In genomic region chr6:75268121-75268987, GRCh38 we compare ENCODE assay signal across 8 cellular contexts. TPM values are rescaled to one million over a fixed set of nuclear protein-coding genes. Genes with fewer than 3 reads are reported as not detected.
DNase-seq lines count a peak whose midpoint lies in the region; TF ChIP-seq lines count a peak whose summit lies in the region.
"Had no signal": no experiment of that assay in that cellular context is flagged by ENCODE, and none has a peak within 500 bp of the region (broad histone marks: within the 10 kb centered on the region; RNA-seq: fewer than 3 reads in every experiment).

No MANE protein-coding gene starts in this region.

- H3K4me3 ChIP-seq in HUES6 (ENCODE audit: low read depth, low read length) (peak overlapping the region; percentile 35), endocrine pancreas (ENCODE audit: control insufficient read depth, insufficient read depth, low read length) (peak overlapping the region; percentile 82), neural progenitor cell (no peak overlapping the region), SJCRH30 (no peak overlapping the region)

- H2AFZ ChIP-seq in neural progenitor cell (replicated peaks), result no peak overlapping the region

- H3K4me1 Mint-ChIP-seq in neural progenitor cell, result no peaks in the 10 kb centered on the region

- H3K27ac ChIP-seq in HUES6 (ENCODE audit: low read depth, low read length) (peak overlapping the region; percentile 94), neural progenitor cell (peak overlapping the region; percentile 40), SJCRH30 (no peak overlapping the region)

- H3F3A ChIP-seq in neural progenitor cell (ENCODE audit: low read depth), result peaks cover 19% of the 10 kb centered on the region

- H3K36me3 ChIP-seq in HUES6 (ENCODE audit: control insufficient read depth, insufficient read depth, low read length) (peaks cover 43% of the 10 kb centered on the region), endocrine pancreas (ENCODE audit: control insufficient read depth, insufficient read depth, low read length) (peaks cover 5% of the 10 kb centered on the region), neural progenitor cell (peaks cover 6% of the 10 kb centered on the region), SJCRH30 (peaks cover 7% of the 10 kb centered on the region; the same call in 1 of the 2 replicates)

- H3K4me1 ChIP-seq in HUES6 (ENCODE audit: control insufficient read depth, insufficient read depth, low read length), result peaks cover 23% of the 10 kb centered on the region
- no peaks in the 10 kb centered on the region for H3K4me1 ChIP-seq in endocrine pancreas (ENCODE audit: control insufficient read depth, insufficient read depth, low read length)
- peaks cover 12% of the 10 kb centered on the region for H3K4me1 ChIP-seq in neural progenitor cell
- no peaks in the 10 kb centered on the region for H3K4me1 ChIP-seq in SJCRH30

- peaks cover 9% of the 10 kb centered on the region for H4K20me1 ChIP-seq in neural progenitor cell (ENCODE audit: low read depth)

- no peak for TF ChIP-seq CTCF in neural progenitor cell (IDR thresholded peaks at IDR 0.05)

- H3K9ac ChIP-seq in HUES6 (ENCODE audit: low read length), result peak overlapping the region; percentile 62
- H3K9ac ChIP-seq in endocrine pancreas (ENCODE audit: control insufficient read depth, insufficient read depth, low read length), result no peak overlapping the region
- H3K9ac ChIP-seq in neural progenitor cell, result no peak overlapping the region

- no peaks in the 10 kb centered on the region for H3K27me3 Mint-ChIP-seq in neural progenitor cell (ENCODE audit: insufficient read depth, low read depth)

- in situ Hi-C loops in G401 (cut with HindIII; ENCODE audit: low sequenced_read_pairs), result no loop called here

- H3K79me2 ChIP-seq in neural progenitor cell (ENCODE audit: low read depth), result peaks cover 88% of the 10 kb centered on the region

- H3K4me2 ChIP-seq in neural progenitor cell, result no peak overlapping the region

- no peak overlapping the region for H3K4me3 Mint-ChIP-seq in neural progenitor cell

- no peaks in the 10 kb centered on the region for H3K9me3 Mint-ChIP-seq in neural progenitor cell

- DNase-seq in G401 (ENCODE audit: low spot score), result peak; percentile 21
- DNase-seq in neural progenitor cell (ENCODE audit: low spot score), result no peak
- no peak for DNase-seq in DMS153 (lab: John Stamatoyannopoulos, UW)
- no peak for DNase-seq in NCI-H2107 (lab: John Stamatoyannopoulos, UW)
- DNase-seq in SJCRH30, result no peak
- DNase-seq: Right ventricle myocardium superior had no signal

- H3K9me3 ChIP-seq in HUES6 (ENCODE audit: control insufficient read depth, insufficient read depth, low read depth, low read length), result peaks cover 25% of the 10 kb centered on the region
- no peaks in the 10 kb centered on the region for H3K9me3 ChIP-seq in endocrine pancreas (ENCODE audit: control insufficient read depth, low read length)
- H3K9me3 ChIP-seq in neural progenitor cell (ENCODE audit: low read depth), result no peaks in the 10 kb centered on the region
- H3K9me3 ChIP-seq in SJCRH30 (replicated peaks), result 0 out of 2 replicates have a peak, but pooled peaks cover 5% of the 10 kb centered on the region

- H3K27ac Mint-ChIP-seq in neural progenitor cell, result no peak overlapping the region

- H3K36me3 Mint-ChIP-seq in neural progenitor cell, result peaks cover 12% of the 10 kb centered on the region

- H3K27me3 ChIP-seq in HUES6 (ENCODE audit: control insufficient read depth, insufficient read depth, low read length) (no peaks in the 10 kb centered on the region), endocrine pancreas (ENCODE audit: control insufficient read depth, insufficient read depth, low read length) (no peaks in the 10 kb centered on the region), neural progenitor cell (no peaks in the 10 kb centered on the region), SJCRH30 (no peaks in the 10 kb centered on the region)

RNA-seq across cellular contexts. Expression of gene TMEM30A, which starts 16.2 kb away (rescaled TPM):
- 26.7 and 44.2 TPM in 2 replicates for total RNA-seq in G401 (2014; rRNA removed; shearing (Covaris generic))
- 61.2 and 86.0 TPM in 2 replicates for total RNA-seq in neural progenitor cell (ENCODE audit: low replicate concordance)
- 63.1 and 70.3 TPM in 2 replicates for total RNA-seq in SJCRH30 (2014; rRNA removed; shearing (Covaris generic))

RNA-seq across cellular contexts. Expression of gene COX7A2, which starts 24.8 kb away (rescaled TPM):
- total RNA-seq in G401 (2014; rRNA removed; shearing (Covaris generic)), result 157 and 189 TPM in 2 replicates
- 146 and 330 TPM in 2 replicates for total RNA-seq in neural progenitor cell (ENCODE audit: low replicate concordance)
- total RNA-seq in SJCRH30 (2014; rRNA removed; shearing (Covaris generic)), result 192 and 254 TPM in 2 replicates

Comparison
In these comparisons a context has a peak if more than half of its experiments do, and no peak if none do; other contexts are left out.
1. H3K4me3 ChIP-seq: peak in HUES6 (single experiment) and endocrine pancreas (single experiment); none in neural progenitor cell (single experiment) and SJCRH30 (single experiment).